Comparison of ENCODE assay signal across 1 cellular context in the genomic region with DNA sequence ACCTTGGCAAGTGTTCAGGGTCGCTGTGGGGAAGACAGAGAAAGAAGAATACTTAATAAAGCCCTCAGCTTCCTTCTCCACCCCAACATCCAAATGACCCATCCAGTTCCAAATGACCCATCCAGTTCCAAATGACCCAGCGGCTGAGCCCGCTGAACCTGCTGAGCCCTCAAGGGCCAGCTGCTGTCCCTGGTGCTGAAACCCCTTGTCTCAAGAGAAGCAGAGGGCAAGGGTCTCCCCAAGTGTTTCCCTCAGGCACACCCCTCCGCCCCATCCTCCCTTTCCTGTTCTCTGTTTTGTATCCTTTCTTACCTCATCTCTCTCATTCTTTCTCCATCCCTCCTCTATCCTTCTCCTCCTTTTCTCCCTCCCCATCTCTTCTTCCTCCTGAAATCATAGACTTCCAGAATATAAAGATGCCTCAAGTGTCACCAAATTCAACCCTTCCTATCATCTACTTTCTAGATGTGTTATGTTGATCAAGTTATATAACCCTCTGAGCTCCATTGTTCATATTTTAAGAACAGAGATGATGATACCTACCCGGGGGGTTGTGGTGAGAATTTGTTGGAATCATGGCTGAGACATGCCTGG.
TF ChIP-seq lines count a peak whose summit lies in the region.

No MANE protein-coding gene starts in this region.

TF ChIP-seq in K562, 482 proteins besides CTCF, POLR2A, EP300 and RAD21 (continued from another document):
- TF ChIP-seq, protein P1, sequence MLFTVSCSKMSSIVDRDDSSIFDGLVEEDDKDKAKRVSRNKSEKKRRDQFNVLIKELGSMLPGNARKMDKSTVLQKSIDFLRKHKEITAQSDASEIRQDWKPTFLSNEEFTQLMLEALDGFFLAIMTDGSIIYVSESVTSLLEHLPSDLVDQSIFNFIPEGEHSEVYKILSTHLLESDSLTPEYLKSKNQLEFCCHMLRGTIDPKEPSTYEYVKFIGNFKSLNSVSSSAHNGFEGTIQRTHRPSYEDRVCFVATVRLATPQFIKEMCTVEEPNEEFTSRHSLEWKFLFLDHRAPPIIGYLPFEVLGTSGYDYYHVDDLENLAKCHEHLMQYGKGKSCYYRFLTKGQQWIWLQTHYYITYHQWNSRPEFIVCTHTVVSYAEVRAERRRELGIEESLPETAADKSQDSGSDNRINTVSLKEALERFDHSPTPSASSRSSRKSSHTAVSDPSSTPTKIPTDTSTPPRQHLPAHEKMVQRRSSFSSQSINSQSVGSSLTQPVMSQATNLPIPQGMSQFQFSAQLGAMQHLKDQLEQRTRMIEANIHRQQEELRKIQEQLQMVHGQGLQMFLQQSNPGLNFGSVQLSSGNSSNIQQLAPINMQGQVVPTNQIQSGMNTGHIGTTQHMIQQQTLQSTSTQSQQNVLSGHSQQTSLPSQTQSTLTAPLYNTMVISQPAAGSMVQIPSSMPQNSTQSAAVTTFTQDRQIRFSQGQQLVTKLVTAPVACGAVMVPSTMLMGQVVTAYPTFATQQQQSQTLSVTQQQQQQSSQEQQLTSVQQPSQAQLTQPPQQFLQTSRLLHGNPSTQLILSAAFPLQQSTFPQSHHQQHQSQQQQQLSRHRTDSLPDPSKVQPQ (CRISPR knock-in tag; IDR thresholded peaks at IDR 0.05; ENCODE audit: borderline replicate concordance) = no peak
- TF ChIP-seq, protein P2, sequence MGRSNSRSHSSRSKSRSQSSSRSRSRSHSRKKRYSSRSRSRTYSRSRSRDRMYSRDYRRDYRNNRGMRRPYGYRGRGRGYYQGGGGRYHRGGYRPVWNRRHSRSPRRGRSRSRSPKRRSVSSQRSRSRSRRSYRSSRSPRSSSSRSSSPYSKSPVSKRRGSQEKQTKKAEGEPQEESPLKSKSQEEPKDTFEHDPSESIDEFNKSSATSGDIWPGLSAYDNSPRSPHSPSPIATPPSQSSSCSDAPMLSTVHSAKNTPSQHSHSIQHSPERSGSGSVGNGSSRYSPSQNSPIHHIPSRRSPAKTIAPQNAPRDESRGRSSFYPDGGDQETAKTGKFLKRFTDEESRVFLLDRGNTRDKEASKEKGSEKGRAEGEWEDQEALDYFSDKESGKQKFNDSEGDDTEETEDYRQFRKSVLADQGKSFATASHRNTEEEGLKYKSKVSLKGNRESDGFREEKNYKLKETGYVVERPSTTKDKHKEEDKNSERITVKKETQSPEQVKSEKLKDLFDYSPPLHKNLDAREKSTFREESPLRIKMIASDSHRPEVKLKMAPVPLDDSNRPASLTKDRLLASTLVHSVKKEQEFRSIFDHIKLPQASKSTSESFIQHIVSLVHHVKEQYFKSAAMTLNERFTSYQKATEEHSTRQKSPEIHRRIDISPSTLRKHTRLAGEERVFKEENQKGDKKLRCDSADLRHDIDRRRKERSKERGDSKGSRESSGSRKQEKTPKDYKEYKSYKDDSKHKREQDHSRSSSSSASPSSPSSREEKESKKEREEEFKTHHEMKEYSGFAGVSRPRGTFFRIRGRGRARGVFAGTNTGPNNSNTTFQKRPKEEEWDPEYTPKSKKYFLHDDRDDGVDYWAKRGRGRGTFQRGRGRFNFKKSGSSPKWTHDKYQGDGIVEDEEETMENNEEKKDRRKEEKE (IDR thresholded peaks at IDR 0.05; ENCODE audit: borderline replicate concordance in 1 of 2, control insufficient read depth in 1 of 2, low read depth in 2 of 2, low read length in 1 of 2) = no peak
- TF ChIP-seq, protein P3, sequence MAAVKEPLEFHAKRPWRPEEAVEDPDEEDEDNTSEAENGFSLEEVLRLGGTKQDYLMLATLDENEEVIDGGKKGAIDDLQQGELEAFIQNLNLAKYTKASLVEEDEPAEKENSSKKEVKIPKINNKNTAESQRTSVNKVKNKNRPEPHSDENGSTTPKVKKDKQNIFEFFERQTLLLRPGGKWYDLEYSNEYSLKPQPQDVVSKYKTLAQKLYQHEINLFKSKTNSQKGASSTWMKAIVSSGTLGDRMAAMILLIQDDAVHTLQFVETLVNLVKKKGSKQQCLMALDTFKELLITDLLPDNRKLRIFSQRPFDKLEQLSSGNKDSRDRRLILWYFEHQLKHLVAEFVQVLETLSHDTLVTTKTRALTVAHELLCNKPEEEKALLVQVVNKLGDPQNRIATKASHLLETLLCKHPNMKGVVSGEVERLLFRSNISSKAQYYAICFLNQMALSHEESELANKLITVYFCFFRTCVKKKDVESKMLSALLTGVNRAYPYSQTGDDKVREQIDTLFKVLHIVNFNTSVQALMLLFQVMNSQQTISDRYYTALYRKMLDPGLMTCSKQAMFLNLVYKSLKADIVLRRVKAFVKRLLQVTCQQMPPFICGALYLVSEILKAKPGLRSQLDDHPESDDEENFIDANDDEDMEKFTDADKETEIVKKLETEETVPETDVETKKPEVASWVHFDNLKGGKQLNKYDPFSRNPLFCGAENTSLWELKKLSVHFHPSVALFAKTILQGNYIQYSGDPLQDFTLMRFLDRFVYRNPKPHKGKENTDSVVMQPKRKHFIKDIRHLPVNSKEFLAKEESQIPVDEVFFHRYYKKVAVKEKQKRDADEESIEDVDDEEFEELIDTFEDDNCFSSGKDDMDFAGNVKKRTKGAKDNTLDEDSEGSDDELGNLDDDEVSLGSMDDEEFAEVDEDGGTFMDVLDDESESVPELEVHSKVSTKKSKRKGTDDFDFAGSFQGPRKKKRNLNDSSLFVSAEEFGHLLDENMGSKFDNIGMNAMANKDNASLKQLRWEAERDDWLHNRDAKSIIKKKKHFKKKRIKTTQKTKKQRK (IDR thresholded peaks at IDR 0.05; ENCODE audit: borderline replicate concordance, low read depth, low read length) = no peak
- TF ChIP-seq DMBX1 (CRISPR knock-in tag; IDR thresholded peaks at IDR 0.05; ENCODE audit: borderline replicate concordance) = peak; percentile 61; the same call in 1 of the 2 replicates
- TF ChIP-seq CXXC5 (CRISPR knock-in tag; IDR thresholded peaks at IDR 0.05) = 0 out of 2 replicates have a peak, but pooled peaks have one; percentile 28
- no peak for TF ChIP-seq SIX5 (IDR thresholded peaks at IDR 0.05; ENCODE audit: borderline replicate concordance in 1 of 2, insufficient read depth in 1 of 2, low read depth in 1 of 2, low read length in 2 of 2)
- TF ChIP-seq TAF1 (IDR thresholded peaks at IDR 0.05; ENCODE audit: control insufficient read depth, extremely low read depth, insufficient read depth, low read length, severe bottlenecking) = no peak
- no peak for TF ChIP-seq HNRNPH1 (optimal IDR thresholded peaks at IDR 0.05; ENCODE audit: low read depth, low read length)
- no peak for TF ChIP-seq NEUROD1 (IDR thresholded peaks at IDR 0.05; ENCODE audit: borderline replicate concordance, low read depth, low read length, partially characterized antibody)
- TF ChIP-seq MYBL2 (IDR thresholded peaks at IDR 0.05; ENCODE audit: low read depth) = no peak
- no peak for TF ChIP-seq MYBL2 (CRISPR knock-in tag; IDR thresholded peaks at IDR 0.05; ENCODE audit: borderline replicate concordance)
- no peak for TF ChIP-seq EGR1 (conservative IDR thresholded peaks at IDR 0.05)
- TF ChIP-seq TSC22D4 (tag; IDR thresholded peaks at IDR 0.05) = no peak
- no peak for TF ChIP-seq TAF15 (IDR thresholded peaks at IDR 0.05; ENCODE audit: low read depth, low read length)
- TF ChIP-seq ADNP (tag; IDR thresholded peaks at IDR 0.05) = no peak
- TF ChIP-seq, protein P4, sequence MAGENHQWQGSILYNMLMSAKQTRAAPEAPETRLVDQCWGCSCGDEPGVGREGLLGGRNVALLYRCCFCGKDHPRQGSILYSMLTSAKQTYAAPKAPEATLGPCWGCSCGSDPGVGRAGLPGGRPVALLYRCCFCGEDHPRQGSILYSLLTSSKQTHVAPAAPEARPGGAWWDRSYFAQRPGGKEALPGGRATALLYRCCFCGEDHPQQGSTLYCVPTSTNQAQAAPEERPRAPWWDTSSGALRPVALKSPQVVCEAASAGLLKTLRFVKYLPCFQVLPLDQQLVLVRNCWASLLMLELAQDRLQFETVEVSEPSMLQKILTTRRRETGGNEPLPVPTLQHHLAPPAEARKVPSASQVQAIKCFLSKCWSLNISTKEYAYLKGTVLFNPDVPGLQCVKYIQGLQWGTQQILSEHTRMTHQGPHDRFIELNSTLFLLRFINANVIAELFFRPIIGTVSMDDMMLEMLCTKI (IDR thresholded peaks at IDR 0.05; ENCODE audit: partially characterized antibody) = no peak
- TF ChIP-seq, protein P5, sequence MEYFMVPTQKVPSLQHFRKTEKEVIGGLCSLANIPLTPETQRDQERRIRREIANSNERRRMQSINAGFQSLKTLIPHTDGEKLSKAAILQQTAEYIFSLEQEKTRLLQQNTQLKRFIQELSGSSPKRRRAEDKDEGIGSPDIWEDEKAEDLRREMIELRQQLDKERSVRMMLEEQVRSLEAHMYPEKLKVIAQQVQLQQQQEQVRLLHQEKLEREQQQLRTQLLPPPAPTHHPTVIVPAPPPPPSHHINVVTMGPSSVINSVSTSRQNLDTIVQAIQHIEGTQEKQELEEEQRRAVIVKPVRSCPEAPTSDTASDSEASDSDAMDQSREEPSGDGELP (CRISPR knock-in tag; IDR thresholded peaks at IDR 0.05; ENCODE audit: borderline replicate concordance) = peak; percentile 27; the same call in 1 of the 2 replicates
- TF ChIP-seq, protein P6, sequence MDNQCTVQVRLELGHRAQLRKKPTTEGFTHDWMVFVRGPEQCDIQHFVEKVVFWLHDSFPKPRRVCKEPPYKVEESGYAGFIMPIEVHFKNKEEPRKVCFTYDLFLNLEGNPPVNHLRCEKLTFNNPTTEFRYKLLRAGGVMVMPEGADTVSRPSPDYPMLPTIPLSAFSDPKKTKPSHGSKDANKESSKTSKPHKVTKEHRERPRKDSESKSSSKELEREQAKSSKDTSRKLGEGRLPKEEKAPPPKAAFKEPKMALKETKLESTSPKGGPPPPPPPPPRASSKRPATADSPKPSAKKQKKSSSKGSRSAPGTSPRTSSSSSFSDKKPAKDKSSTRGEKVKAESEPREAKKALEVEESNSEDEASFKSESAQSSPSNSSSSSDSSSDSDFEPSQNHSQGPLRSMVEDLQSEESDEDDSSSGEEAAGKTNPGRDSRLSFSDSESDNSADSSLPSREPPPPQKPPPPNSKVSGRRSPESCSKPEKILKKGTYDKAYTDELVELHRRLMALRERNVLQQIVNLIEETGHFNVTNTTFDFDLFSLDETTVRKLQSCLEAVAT (IDR thresholded peaks at IDR 0.05) = no peak
- no peak for TF ChIP-seq FOXM1 (IDR thresholded peaks at IDR 0.05; ENCODE audit: low read depth)
- TF ChIP-seq FOXM1 (CRISPR knock-in tag; IDR thresholded peaks at IDR 0.05; ENCODE audit: low read depth) = no peak
- TF ChIP-seq HNRNPUL1 (IDR thresholded peaks at IDR 0.05; ENCODE audit: low read length) = no peak
- TF ChIP-seq PRPF4 (IDR thresholded peaks at IDR 0.05; ENCODE audit: insufficient read depth, low read depth, low read length, poor library complexity, severe bottlenecking) = no peak
- no peak for TF ChIP-seq KHSRP (IDR thresholded peaks at IDR 0.05)
- TF ChIP-seq, protein P7, sequence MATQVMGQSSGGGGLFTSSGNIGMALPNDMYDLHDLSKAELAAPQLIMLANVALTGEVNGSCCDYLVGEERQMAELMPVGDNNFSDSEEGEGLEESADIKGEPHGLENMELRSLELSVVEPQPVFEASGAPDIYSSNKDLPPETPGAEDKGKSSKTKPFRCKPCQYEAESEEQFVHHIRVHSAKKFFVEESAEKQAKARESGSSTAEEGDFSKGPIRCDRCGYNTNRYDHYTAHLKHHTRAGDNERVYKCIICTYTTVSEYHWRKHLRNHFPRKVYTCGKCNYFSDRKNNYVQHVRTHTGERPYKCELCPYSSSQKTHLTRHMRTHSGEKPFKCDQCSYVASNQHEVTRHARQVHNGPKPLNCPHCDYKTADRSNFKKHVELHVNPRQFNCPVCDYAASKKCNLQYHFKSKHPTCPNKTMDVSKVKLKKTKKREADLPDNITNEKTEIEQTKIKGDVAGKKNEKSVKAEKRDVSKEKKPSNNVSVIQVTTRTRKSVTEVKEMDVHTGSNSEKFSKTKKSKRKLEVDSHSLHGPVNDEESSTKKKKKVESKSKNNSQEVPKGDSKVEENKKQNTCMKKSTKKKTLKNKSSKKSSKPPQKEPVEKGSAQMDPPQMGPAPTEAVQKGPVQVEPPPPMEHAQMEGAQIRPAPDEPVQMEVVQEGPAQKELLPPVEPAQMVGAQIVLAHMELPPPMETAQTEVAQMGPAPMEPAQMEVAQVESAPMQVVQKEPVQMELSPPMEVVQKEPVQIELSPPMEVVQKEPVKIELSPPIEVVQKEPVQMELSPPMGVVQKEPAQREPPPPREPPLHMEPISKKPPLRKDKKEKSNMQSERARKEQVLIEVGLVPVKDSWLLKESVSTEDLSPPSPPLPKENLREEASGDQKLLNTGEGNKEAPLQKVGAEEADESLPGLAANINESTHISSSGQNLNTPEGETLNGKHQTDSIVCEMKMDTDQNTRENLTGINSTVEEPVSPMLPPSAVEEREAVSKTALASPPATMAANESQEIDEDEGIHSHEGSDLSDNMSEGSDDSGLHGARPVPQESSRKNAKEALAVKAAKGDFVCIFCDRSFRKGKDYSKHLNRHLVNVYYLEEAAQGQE (CRISPR knock-in tag; IDR thresholded peaks at IDR 0.05; ENCODE audit: low read depth) = peak; percentile 96
- TF ChIP-seq POU5F1 (IDR thresholded peaks at IDR 0.05; ENCODE audit: borderline replicate concordance, low read depth, low read length, partially characterized antibody) = no peak
- TF ChIP-seq ZNF695 (CRISPR knock-in tag; IDR thresholded peaks at IDR 0.05) = no peak
TF ChIP-seq in K562: peak in this region for 17.
